ENCODE assay signal across 1 cellular context in genomic region chr13:81874681-81875661, GRCh38.
TF ChIP-seq lines count a peak whose summit lies in the region.

No MANE protein-coding gene starts in this region.

TF ChIP-seq in H1, 55 proteins besides CTCF, POLR2A, EP300 and RAD21:
- no peak for TF ChIP-seq CEBPB (IDR thresholded peaks at IDR 0.05; ENCODE audit: low read depth, low read length)
- TF ChIP-seq RFX5 (IDR thresholded peaks at IDR 0.05; ENCODE audit: borderline replicate concordance, low read depth, low read length): no peak
- no peak for TF ChIP-seq KDM4A (IDR thresholded peaks at IDR 0.05; ENCODE audit: low read depth, low read length, severe bottlenecking)
- TF ChIP-seq JUND (IDR thresholded peaks at IDR 0.05; ENCODE audit: low read length): peak; percentile 98
- TF ChIP-seq ATF2 (IDR thresholded peaks at IDR 0.05; ENCODE audit: low read length): no peak
- TF ChIP-seq SP4 (IDR thresholded peaks at IDR 0.05; ENCODE audit: low read length): no peak
- peak; percentile 79 for TF ChIP-seq CHD7 (IDR thresholded peaks at IDR 0.05; ENCODE audit: insufficient replicate concordance, low read length)
- TF ChIP-seq ATF3 (IDR thresholded peaks at IDR 0.05; ENCODE audit: insufficient read depth, low read depth, low read length): 0 out of 2 replicates have a peak, but pooled peaks have one; percentile 26
- TF ChIP-seq JUN (IDR thresholded peaks at IDR 0.05; ENCODE audit: low read depth, low read length): peak; percentile 75; the same call in 1 of the 2 replicates
- peak; percentile 9; the same call in 1 of the 2 replicates for TF ChIP-seq MAX (IDR thresholded peaks at IDR 0.05)
- TF ChIP-seq USF2 (IDR thresholded peaks at IDR 0.05; ENCODE audit: low read length): no peak
- peak; percentile 65 for TF ChIP-seq ASH2L (IDR thresholded peaks at IDR 0.05; ENCODE audit: low read length)
- TF ChIP-seq NRF1 (IDR thresholded peaks at IDR 0.05; ENCODE audit: low read depth, low read length): no peak
- TF ChIP-seq SP1 (IDR thresholded peaks at IDR 0.05; ENCODE audit: low read depth, low read length): peak; percentile 47; the same call in 1 of the 2 replicates
- TF ChIP-seq NANOG (IDR thresholded peaks at IDR 0.05; ENCODE audit: insufficient read depth, low read depth, low read length, poor library complexity, severe bottlenecking): peak; percentile 42
- peak; percentile 86; the same call in 1 of the 2 replicates for TF ChIP-seq RBBP5 (IDR thresholded peaks at IDR 0.05; ENCODE audit: borderline replicate concordance, low read depth, low read length)
- TF ChIP-seq BCL11A (IDR thresholded peaks at IDR 0.05; ENCODE audit: low read depth in 2 of 2, low read length in 2 of 2): no peak
- no peak for TF ChIP-seq BRCA1 (IDR thresholded peaks at IDR 0.05; ENCODE audit: low read depth, low read length)
- TF ChIP-seq CHD1 (IDR thresholded peaks at IDR 0.05; ENCODE audit: low read depth, low read length): no peak
- TF ChIP-seq KDM1A (IDR thresholded peaks at IDR 0.05; ENCODE audit: borderline replicate concordance, low read length): no peak
- TF ChIP-seq HDAC2 (IDR thresholded peaks at IDR 0.05; ENCODE audit: borderline replicate concordance in 1 of 2, low read depth in 2 of 2, low read length in 2 of 2): 0 out of 4 replicates have a peak, but pooled peaks of 1 of the 2 experiments have one; percentile 84
- TF ChIP-seq TAF1 (IDR thresholded peaks at IDR 0.05; ENCODE audit: low read depth, low read length): 0 out of 2 replicates have a peak, but pooled peaks have one; percentile 23
- TF ChIP-seq POU5F1 (IDR thresholded peaks at IDR 0.05; ENCODE audit: low read depth, low read length): peak; percentile 69; the same call in 1 of the 2 replicates
